Comparison of ENCODE assay signal across 13 cellular contexts in genomic region chr12:132498931-132499330, GRCh38. TPM values are rescaled to one million over a fixed set of nuclear protein-coding genes. Genes with fewer than 3 reads are reported as not detected.
A peak's percentile ranks its signal among the peaks of the same experiment; 100 is the strongest.
DNase-seq lines count a peak whose midpoint lies in the region; ATAC-seq and TF ChIP-seq lines count a peak whose summit lies in the region.
"Had no signal": no experiment of that assay in that cellular context is flagged by ENCODE, and none has a peak within 500 bp of the region (broad histone marks: within the 10 kb centered on the region; RNA-seq: fewer than 3 reads in every experiment).

No MANE protein-coding gene starts in this region.

- H3K4me1 ChIP-seq in HEK293 (ENCODE audit: control insufficient read depth, insufficient read depth, low read length) (peaks cover 17% of the 10 kb centered on the region; the same call in 1 of the 2 replicates), trophoblast cell (ENCODE audit: control insufficient read depth in 1 of 2, insufficient read depth in 2 of 2, low read length in 2 of 2) (peaks cover 36 to 55% of the 10 kb centered on the region in 2 experiments), OCI-LY7 (ENCODE audit: insufficient read depth, low read length, poor library complexity, severe bottlenecking) (peaks cover 6% of the 10 kb centered on the region)

- H3K4me3 Mint-ChIP-seq in central memory CD8-positive, alpha-beta T cell = peak overlapping the region; percentile 59
- H3K4me3 Mint-ChIP-seq: B cell, H9 had no signal

- H3K9me2 ChIP-seq in OCI-LY7 (ENCODE audit: insufficient read depth, low read length) = no peaks in the 10 kb centered on the region

- H4K91ac ChIP-seq in trophoblast cell (ENCODE audit: low read depth, low read length) = no peak overlapping the region

- H2AFZ ChIP-seq in trophoblast cell (ENCODE audit: insufficient read depth, low read length, poor library complexity) (no peak overlapping the region), OCI-LY7 (ENCODE audit: low read length) (no peak overlapping the region)

- no CpG with 5 or more reads among the region's 12 CpGs for WGBS in trophoblast cell (ENCODE audit: extremely low coverage, insufficient coverage, insufficient read length)

- H3K79me1 ChIP-seq in trophoblast cell (ENCODE audit: low read length) = peaks cover 9% of the 10 kb centered on the region

- no peaks in the 10 kb centered on the region for H3K27me3 Mint-ChIP-seq in central memory CD8-positive, alpha-beta T cell
- H3K27me3 Mint-ChIP-seq: B cell; CD4-positive, alpha-beta T cell; IgD-negative memory B cell had no signal

- no peak overlapping the region for H3K4me2 ChIP-seq in trophoblast cell (ENCODE audit: low read length)
- no peak overlapping the region for H3K4me2 ChIP-seq in OCI-LY7 (ENCODE audit: low read length)

- H3K27ac ChIP-seq in HEK293 (ENCODE audit: extremely low read depth, low read depth, low read length) (no peak overlapping the region), trophoblast cell (ENCODE audit: low read depth, low read length) (no peak overlapping the region), OCI-LY7 (ENCODE audit: low read depth, low read length, poor library complexity, severe bottlenecking) (no peak overlapping the region)
- H3K27ac ChIP-seq: C4-2B had no signal

- H3K9ac ChIP-seq in trophoblast cell (ENCODE audit: low read length) = no peak overlapping the region

- H3K36me3 Mint-ChIP-seq in central memory CD8-positive, alpha-beta T cell (ENCODE audit: insufficient read depth) = peaks cover 21% of the 10 kb centered on the region
- H3K36me3 Mint-ChIP-seq: IgD-negative memory B cell had no signal

- peak overlapping the region; percentile 7 for H3K18ac ChIP-seq in trophoblast cell (ENCODE audit: low read length)

- peak overlapping the region; percentile 71 for H3K27ac Mint-ChIP-seq in central memory CD8-positive, alpha-beta T cell (ENCODE audit: low read depth)
- H3K27ac Mint-ChIP-seq: B cell, H9 had no signal

- peak overlapping the region; percentile 68 for H3K4ac ChIP-seq in trophoblast cell (ENCODE audit: low read depth, low read length)

- H2BK12ac ChIP-seq in trophoblast cell (ENCODE audit: low read length) = no peak overlapping the region

- no peak for DNase-seq in central memory CD8-positive, alpha-beta T cell (ENCODE audit: low spot score in 2 of 2)
- DNase-seq in trophoblast cell (no peak), SKM-1 treated with dmso at 0.1 percent for 144 hours (lab: John Stamatoyannopoulos, UW; ENCODE audit: unreplicated experiment) (no peak), HT-29 (ENCODE audit: low spot score) (no peak), OCI-LY7 (ENCODE audit: low spot score) (no peak)
- DNase-seq: Caco-2; CD4-positive, alpha-beta T cell; H9 had no signal

- no peak overlapping the region for H2BK120ac ChIP-seq in trophoblast cell (ENCODE audit: insufficient read depth, low read length, poor library complexity)

- H4K12ac ChIP-seq in trophoblast cell (ENCODE audit: low read depth, low read length) = no peak overlapping the region

- peaks cover 44% of the 10 kb centered on the region for H3K79me2 ChIP-seq in trophoblast cell (ENCODE audit: control insufficient read depth, insufficient read depth, low read length, poor library complexity)
- H3K79me2 ChIP-seq in OCI-LY7 (ENCODE audit: insufficient read depth, low read depth, low read length) = no peaks in the 10 kb centered on the region

- H3K9me3 ChIP-seq in HEK293 (ENCODE audit: control insufficient read depth, insufficient read depth, low read depth, low read length) (no peaks in the 10 kb centered on the region), trophoblast cell (ENCODE audit: insufficient read depth, low read depth, low read length) (no peaks in the 10 kb centered on the region), OCI-LY7 (ENCODE audit: low read length) (no peaks in the 10 kb centered on the region)
- H3K9me3 ChIP-seq: Caco-2 had no signal

- CTCF ChIA-PET in HEK293 (lab: Yijun Ruan, JAX) = no interaction called here
- CTCF ChIA-PET in OCI-LY7 (lab: Charles Lee; ENCODE audit: unreplicated experiment) = interaction anchor here (0.6 kb wide), 1 partner anchor 1433 kb away, joined by 3 read pairs; no protein-coding TSS in a partner anchor

- H3K36me3 ChIP-seq in HEK293 (ENCODE audit: control insufficient read depth in 2 of 2, insufficient read depth in 1 of 2, low read length in 2 of 2) (no peaks in the 10 kb centered on the region), trophoblast cell (ENCODE audit: control insufficient read depth in 1 of 2, insufficient read depth in 2 of 2, low read length in 2 of 2) (no peaks in the 10 kb centered on the region), OCI-LY7 (ENCODE audit: insufficient read depth, low read length) (no peaks in the 10 kb centered on the region)

- H3K4me3 ChIP-seq in HEK293 (ENCODE audit: low read depth, low read length) (no peak overlapping the region), trophoblast cell (ENCODE audit: low read depth, low read length) (no peak overlapping the region), OCI-LY7 (ENCODE audit: low read depth, low read length, poor library complexity, severe bottlenecking) (no peak overlapping the region)

- H3K14ac ChIP-seq in trophoblast cell (ENCODE audit: low read length) = no peak overlapping the region

- no peak overlapping the region for H2BK5ac ChIP-seq in trophoblast cell (ENCODE audit: low read depth, low read length, poor library complexity)

- POLR2A ChIA-PET in HEK293 (lab: Yijun Ruan, JAX) = no interaction called here
- POLR2A ChIA-PET in OCI-LY7 (lab: Charles Lee) = interaction anchor here (0.6 kb wide), 1 partner anchor 96 kb away, joined by 6 read pairs; no protein-coding TSS in a partner anchor

- H2AK5ac ChIP-seq in trophoblast cell (ENCODE audit: low read length) = no peak overlapping the region

- BruUV-seq in OCI-LY7 (replicated peaks; lab: Mats Ljungman, UMichigan) = no TSS peak

- no peaks in the 10 kb centered on the region for H3K9me3 Mint-ChIP-seq in central memory CD8-positive, alpha-beta T cell
- H3K9me3 Mint-ChIP-seq: CD4-positive, alpha-beta T cell; H9; IgD-negative memory B cell had no signal

- no peaks in the 10 kb centered on the region for H3K27me3 ChIP-seq in trophoblast cell (ENCODE audit: insufficient read depth, low read length)

- intact Hi-C loops in OCI-LY7 (cut with micrococcal nuclease; ENCODE audit: unreplicated experiment) = no loop called here

- H4K8ac ChIP-seq in trophoblast cell (ENCODE audit: low read depth, low read length) = no peak overlapping the region

- TF ChIP-seq CTCF in HEK293 (tag by site-specific recombination; IDR thresholded peaks at IDR 0.05) (no peak), OCI-LY7 (conservative IDR thresholded peaks at IDR 0.05; ENCODE audit: low read length) (no peak)

- no peak for ATAC-seq in central memory CD8-positive, alpha-beta T cell (replicated peaks; ENCODE audit: extremely low read depth, poor library complexity, severe bottlenecking)
- ATAC-seq: HepG2 had no signal

- H3K23ac ChIP-seq in trophoblast cell (ENCODE audit: low read length) = no peak overlapping the region

- H4K20me1 ChIP-seq in OCI-LY7 (ENCODE audit: insufficient read depth, low read length) = peaks cover 7% of the 10 kb centered on the region; the same call in 1 of the 2 replicates

- H3K4me1 Mint-ChIP-seq in central memory CD8-positive, alpha-beta T cell = peaks cover 66% of the 10 kb centered on the region

TF ChIP-seq in HEK293, 187 proteins besides CTCF, POLR2A, EP300 and RAD21:
- no peak for TF ChIP-seq ZNF529 (tag by site-specific recombination; IDR thresholded peaks at IDR 0.05; ENCODE audit: insufficient replicate concordance)
- TF ChIP-seq, protein P1, sequence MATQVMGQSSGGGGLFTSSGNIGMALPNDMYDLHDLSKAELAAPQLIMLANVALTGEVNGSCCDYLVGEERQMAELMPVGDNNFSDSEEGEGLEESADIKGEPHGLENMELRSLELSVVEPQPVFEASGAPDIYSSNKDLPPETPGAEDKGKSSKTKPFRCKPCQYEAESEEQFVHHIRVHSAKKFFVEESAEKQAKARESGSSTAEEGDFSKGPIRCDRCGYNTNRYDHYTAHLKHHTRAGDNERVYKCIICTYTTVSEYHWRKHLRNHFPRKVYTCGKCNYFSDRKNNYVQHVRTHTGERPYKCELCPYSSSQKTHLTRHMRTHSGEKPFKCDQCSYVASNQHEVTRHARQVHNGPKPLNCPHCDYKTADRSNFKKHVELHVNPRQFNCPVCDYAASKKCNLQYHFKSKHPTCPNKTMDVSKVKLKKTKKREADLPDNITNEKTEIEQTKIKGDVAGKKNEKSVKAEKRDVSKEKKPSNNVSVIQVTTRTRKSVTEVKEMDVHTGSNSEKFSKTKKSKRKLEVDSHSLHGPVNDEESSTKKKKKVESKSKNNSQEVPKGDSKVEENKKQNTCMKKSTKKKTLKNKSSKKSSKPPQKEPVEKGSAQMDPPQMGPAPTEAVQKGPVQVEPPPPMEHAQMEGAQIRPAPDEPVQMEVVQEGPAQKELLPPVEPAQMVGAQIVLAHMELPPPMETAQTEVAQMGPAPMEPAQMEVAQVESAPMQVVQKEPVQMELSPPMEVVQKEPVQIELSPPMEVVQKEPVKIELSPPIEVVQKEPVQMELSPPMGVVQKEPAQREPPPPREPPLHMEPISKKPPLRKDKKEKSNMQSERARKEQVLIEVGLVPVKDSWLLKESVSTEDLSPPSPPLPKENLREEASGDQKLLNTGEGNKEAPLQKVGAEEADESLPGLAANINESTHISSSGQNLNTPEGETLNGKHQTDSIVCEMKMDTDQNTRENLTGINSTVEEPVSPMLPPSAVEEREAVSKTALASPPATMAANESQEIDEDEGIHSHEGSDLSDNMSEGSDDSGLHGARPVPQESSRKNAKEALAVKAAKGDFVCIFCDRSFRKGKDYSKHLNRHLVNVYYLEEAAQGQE (tag by site-specific recombination; IDR thresholded peaks at IDR 0.05) = peak; percentile 41; the same call in 1 of the 2 replicates
TF ChIP-seq in HEK293: peak in this region for 1.

RNA-seq across cellular contexts. Expression of gene FBRSL1, which starts 9.0 kb away (rescaled TPM):
- polyA plus RNA-seq in trophoblast cell (2013) = 64.1 and 68.4 TPM in 2 replicates
- total RNA-seq in HT-29 (2014; rRNA removed; shearing (Covaris generic)) = 51.3 and 56.0 TPM in 2 replicates
- total RNA-seq in OCI-LY7 (2014; rRNA removed; shearing (Covaris generic)) = 8.0 and 24.6 TPM in 2 replicates
- 83.5 and 87.8 TPM in 2 replicates for total RNA-seq in OCI-LY7 (2022)
